Comparison of ENCODE assay signal across 8 cellular contexts in genomic region chr16:14897006-14897664, GRCh38. TPM values are rescaled to one million over a fixed set of nuclear protein-coding genes. Genes with fewer than 3 reads are reported as not detected.
DNase-seq lines count a peak whose midpoint lies in the region; ATAC-seq and TF ChIP-seq lines count a peak whose summit lies in the region.
"Not testable (repeated sequence)": the region's sequence is repeated elsewhere in the genome, so short reads cannot be mapped to it uniquely, and the experiment has no call there.

No MANE protein-coding gene starts in this region.

- not testable (repeated sequence) for H3K27ac Mint-ChIP-seq in CD4-positive, alpha-beta memory T cell; activated T-cell treated with anti-CD3 and anti-CD28 coated beads, Interleukin-2, amount 50 U/mL, for 72 hours; type B pancreatic cell

- H3K4me3 ChIP-seq in CD4-positive, alpha-beta memory T cell (ENCODE audit: low read length in 2 of 2); OCI-LY7 (ENCODE audit: low read depth, low read length, poor library complexity, severe bottlenecking); choroid plexus epithelial cell (ENCODE audit: low read depth, low read length); heart left ventricle; lung; osteoblast (ENCODE audit: insufficient read depth, low read length): not testable (repeated sequence)

- not testable (repeated sequence) for H3K79me2 ChIP-seq in OCI-LY7 (ENCODE audit: insufficient read depth, low read depth, low read length); osteoblast (ENCODE audit: insufficient read depth, low read length)

- not testable (repeated sequence) for TF ChIP-seq POLR2A in heart left ventricle (IDR thresholded peaks at IDR 0.05)

- intact Hi-C loops in CD4-positive, alpha-beta memory T cell (cut with micrococcal nuclease); OCI-LY7 (cut with micrococcal nuclease; ENCODE audit: unreplicated experiment); heart left ventricle (cut with DNase I): not testable (repeated sequence)

- CTCF ChIA-PET in CD4-positive, alpha-beta memory T cell (lab: Charles Lee; ENCODE audit: partially characterized antibody); OCI-LY7 (lab: Charles Lee; ENCODE audit: unreplicated experiment): not testable (repeated sequence)

- H3K36me3 Mint-ChIP-seq in CD4-positive, alpha-beta memory T cell; activated T-cell treated with anti-CD3 and anti-CD28 coated beads, Interleukin-2, amount 50 U/mL, for 72 hours (ENCODE audit: insufficient read depth in 2 of 2); type B pancreatic cell: not testable (repeated sequence)

- DNase-seq in CD4-positive, alpha-beta memory T cell, result peak in 3 of 5 donors; percentile 10 to 16 (median 15)
- not testable (repeated sequence) for DNase-seq in OCI-LY7 (ENCODE audit: low spot score); activated T-cell treated with anti-CD3 and anti-CD28 coated beads, Interleukin-2, amount 50 U/mL, for 72 hours; choroid plexus epithelial cell (ENCODE audit: low read depth); heart left ventricle; lung (ENCODE audit: low spot score); osteoblast (ENCODE audit: insufficient read length, low spot score, missing footprints); type B pancreatic cell (ENCODE audit: extremely low spot score, unreplicated experiment)

- H3K27me3 Mint-ChIP-seq in CD4-positive, alpha-beta memory T cell; activated T-cell treated with anti-CD3 and anti-CD28 coated beads, Interleukin-2, amount 50 U/mL, for 72 hours (ENCODE audit: low read depth); type B pancreatic cell: not testable (repeated sequence)

- not testable (repeated sequence) for H3K9me2 ChIP-seq in OCI-LY7 (ENCODE audit: insufficient read depth, low read length)

- H3K36me3 ChIP-seq in CD4-positive, alpha-beta memory T cell (ENCODE audit: insufficient read depth, low read length); OCI-LY7 (ENCODE audit: insufficient read depth, low read length); heart left ventricle; lung (ENCODE audit: control insufficient read depth in 2 of 2, insufficient read depth in 2 of 2, low read length in 2 of 2); osteoblast (ENCODE audit: insufficient read depth, low read length): not testable (repeated sequence)

- not testable (repeated sequence) for H2AFZ ChIP-seq in OCI-LY7 (ENCODE audit: low read length); osteoblast (ENCODE audit: low read length)

- not testable (repeated sequence) for BruUV-seq in OCI-LY7 (replicated peaks; lab: Mats Ljungman, UMichigan)

- not testable (repeated sequence) for H3K27ac ChIP-seq in CD4-positive, alpha-beta memory T cell (ENCODE audit: low read depth, low read length); OCI-LY7 (ENCODE audit: low read depth, low read length, poor library complexity, severe bottlenecking); heart left ventricle; lung (ENCODE audit: low read depth in 1 of 2, low read length in 1 of 2); osteoblast (ENCODE audit: low read depth, low read length)

- H3K4me1 ChIP-seq in CD4-positive, alpha-beta memory T cell (ENCODE audit: insufficient read depth, low read length); OCI-LY7 (ENCODE audit: insufficient read depth, low read length, poor library complexity, severe bottlenecking); heart left ventricle; lung (ENCODE audit: control insufficient read depth in 2 of 2, insufficient read depth in 2 of 2, low read length in 2 of 2); osteoblast (ENCODE audit: insufficient read depth, low read length): not testable (repeated sequence)

- peak; percentile 56 to 72 for ATAC-seq in activated T-cell treated with anti-CD3 and anti-CD28 coated beads, Interleukin-2, amount 50 U/mL, for 72 hours (replicated peaks in 1 of 2)
- ATAC-seq in heart left ventricle (peak in 3 of 4 donors; percentile 53 to 72 (median 66)), lung (ENCODE audit: insufficient read depth, low FRiP score) (peak; percentile 74)

- not testable (repeated sequence) for H3K4me2 ChIP-seq in OCI-LY7 (ENCODE audit: low read length); osteoblast (ENCODE audit: insufficient read depth, low read length)

- H3K27me3 ChIP-seq in CD4-positive, alpha-beta memory T cell (ENCODE audit: insufficient read depth, low read length); heart left ventricle; lung (ENCODE audit: control insufficient read depth, insufficient read depth); osteoblast (ENCODE audit: insufficient read depth, low read length): not testable (repeated sequence)

- H3K9me3 ChIP-seq in CD4-positive, alpha-beta memory T cell (ENCODE audit: control insufficient read depth in 1 of 2, low read length in 2 of 2); OCI-LY7 (ENCODE audit: low read length); heart left ventricle; lung (ENCODE audit: control insufficient read depth in 2 of 2, insufficient read depth in 1 of 2, low read length in 1 of 2); osteoblast (ENCODE audit: low read depth, low read length): not testable (repeated sequence)

- TF ChIP-seq CTCF in OCI-LY7 (conservative IDR thresholded peaks at IDR 0.05; ENCODE audit: low read length) (peak; percentile 45; the same call in 1 of the 2 replicates), choroid plexus epithelial cell (conservative IDR thresholded peaks at IDR 0.05; ENCODE audit: low read depth, low read length) (peak; percentile 19), heart left ventricle (IDR thresholded peaks at IDR 0.05) (peak in 11 of 12 donors; percentile 16 to 46 (median 30)), osteoblast (IDR thresholded peaks at IDR 0.05; ENCODE audit: extremely low read depth, low read depth, low read length) (peak; percentile 13), type B pancreatic cell (conservative IDR thresholded peaks at IDR 0.05) (peak; percentile 54)
- TF ChIP-seq CTCF in lung (IDR thresholded peaks at IDR 0.05; ENCODE audit: control extremely low read depth, extremely low read depth), result not testable (repeated sequence)

- 62 to 75% (median 68%) methylated on average over 2 to 3 of the region's 12 CpGs for WGBS in heart left ventricle, 4 donors
- 94 to 97% methylated on average over 2 of the region's 12 CpGs for WGBS in lung, 2 donors

- POLR2A ChIA-PET in CD4-positive, alpha-beta memory T cell (lab: Charles Lee; ENCODE audit: partially characterized antibody); OCI-LY7 (lab: Charles Lee): not testable (repeated sequence)

- not testable (repeated sequence) for H3K4me3 Mint-ChIP-seq in CD4-positive, alpha-beta memory T cell; activated T-cell treated with anti-CD3 and anti-CD28 coated beads, Interleukin-2, amount 50 U/mL, for 72 hours; type B pancreatic cell

- not testable (repeated sequence) for H3K9me3 Mint-ChIP-seq in CD4-positive, alpha-beta memory T cell; activated T-cell treated with anti-CD3 and anti-CD28 coated beads, Interleukin-2, amount 50 U/mL, for 72 hours; type B pancreatic cell

- H4K20me1 ChIP-seq in OCI-LY7 (ENCODE audit: insufficient read depth, low read length); osteoblast (ENCODE audit: insufficient read depth, low read length): not testable (repeated sequence)

- H3K4me1 Mint-ChIP-seq in CD4-positive, alpha-beta memory T cell; activated T-cell treated with anti-CD3 and anti-CD28 coated beads, Interleukin-2, amount 50 U/mL, for 72 hours (ENCODE audit: low read depth); type B pancreatic cell (ENCODE audit: unreplicated experiment): not testable (repeated sequence)

RNA-seq across cellular contexts. Expression of gene NPIPA1, which starts 40.1 kb away (rescaled TPM):
- total RNA-seq in CD4-positive, alpha-beta memory T cell, result 100 to 1,000 TPM; 143 to 149 TPM
- polyA plus RNA-seq in CD4-positive, alpha-beta memory T cell, result 1 to 10 TPM in 1 of 2 donors, not detected in 1; 9.1 TPM
- 52.0 and 66.7 TPM in 2 replicates for total RNA-seq in OCI-LY7 (2014; rRNA removed; shearing (Covaris generic))
- total RNA-seq in OCI-LY7 (2022), result 124 and 138 TPM in 2 replicates
- 100 to 1,000 TPM; 122 to 143 TPM for total RNA-seq in activated T-cell treated with anti-CD3 and anti-CD28 coated beads, Interleukin-2, amount 50 U/mL, for 72 hours
- total RNA-seq in heart left ventricle, result 10 to 100 TPM; 24.7 to 54.2 (median 40.7) TPM
- 10 to 100 TPM; 32.2 to 65.3 TPM for polyA plus RNA-seq in heart left ventricle
- total RNA-seq in lung, result 10 to 100 TPM; 75.8 to 90.0 TPM
- polyA plus RNA-seq in lung, result 10 to 100 TPM; 49.7 to 74.8 TPM
- 52.1 and 56.9 TPM in 2 replicates for total RNA-seq in osteoblast
- 84.4 and 199 TPM in 2 replicates for total RNA-seq in type B pancreatic cell (ENCODE audit: low replicate concordance)
